ENCODE assay signal across 8 cellular contexts in the genomic region with DNA sequence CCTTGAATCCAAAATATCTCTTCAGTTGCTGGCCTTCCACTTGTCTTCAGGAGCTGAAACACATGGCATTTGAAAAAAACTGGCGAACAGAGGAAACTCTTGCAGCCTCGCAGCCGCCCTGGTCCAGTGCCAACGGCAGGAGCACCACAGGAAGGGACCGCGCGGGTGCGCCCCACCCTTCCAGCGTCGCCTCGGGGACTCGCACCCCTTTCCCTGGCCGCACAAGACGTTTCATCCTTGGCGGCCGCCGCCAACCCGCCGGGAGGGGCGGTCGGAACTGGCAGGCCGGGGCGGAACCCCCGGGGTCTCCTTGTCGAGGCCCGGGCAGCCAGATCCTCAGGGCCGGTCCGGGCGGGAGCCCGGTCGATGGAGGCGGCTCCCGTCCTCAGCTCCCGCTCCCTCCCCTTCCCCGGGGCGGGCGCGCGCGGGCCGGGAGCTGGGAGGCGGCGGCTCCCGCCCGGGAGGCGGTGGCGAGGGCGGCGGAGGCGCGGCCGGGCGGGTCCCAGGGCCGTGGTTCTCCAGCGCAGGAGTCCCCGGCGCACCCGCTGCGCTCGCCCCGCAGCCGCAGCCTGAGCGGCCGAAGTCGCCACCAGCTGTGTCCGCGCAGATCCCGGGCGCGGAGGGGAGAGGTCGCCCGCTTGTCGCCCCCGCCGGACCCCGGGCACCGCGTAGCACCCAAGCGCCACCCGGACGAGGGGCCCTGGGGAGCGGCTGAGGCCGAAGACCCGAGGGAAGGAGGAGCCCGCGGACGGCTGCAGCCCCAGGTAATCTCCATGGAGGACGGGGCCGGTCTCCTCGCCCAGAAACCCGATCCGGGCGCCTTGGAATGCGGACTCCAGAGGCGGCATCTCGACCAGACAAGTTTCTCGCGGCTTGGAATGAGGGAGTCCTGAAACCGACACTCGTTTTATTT. TPM values are rescaled to one million over a fixed set of nuclear protein-coding genes. Genes with fewer than 3 reads are reported as not detected.
DNase-seq lines count a peak whose midpoint lies in the region; ATAC-seq and TF ChIP-seq lines count a peak whose summit lies in the region.

No MANE protein-coding gene starts in this region.

- peak; percentile 42 for DNase-seq in AG08395 (ENCODE audit: low spot score)
- DNase-seq in H4 (ENCODE audit: low spot score) = peak; percentile 80
- DNase-seq in NT2/D1 (ENCODE audit: low read depth, low spot score) = peak; percentile 22
- DNase-seq in choroid plexus epithelial cell (ENCODE audit: low read depth) = peak; percentile 39
- peak; percentile 36 to 86 for DNase-seq in left lung
- DNase-seq in NCI-H1048 (lab: John Stamatoyannopoulos, UW) = no peak
- no peak for DNase-seq in NCI-H526 treated with DMSO at 0.1 percent for 48 hours (lab: John Stamatoyannopoulos, UW)

- TF ChIP-seq CTCF in choroid plexus epithelial cell (conservative IDR thresholded peaks at IDR 0.05; ENCODE audit: low read depth, low read length) (no peak), left lung (IDR thresholded peaks at IDR 0.05) (no peak)

- peak overlapping the region; percentile 76 for H3K9ac ChIP-seq in NT2/D1 (ENCODE audit: insufficient read length, low read depth)
- no peak overlapping the region for H3K9ac ChIP-seq in subcutaneous abdominal adipose tissue (ENCODE audit: low read length in 5 of 5)

- intact Hi-C loops in left lung (cut with DNase I) = no loop called here

- ATAC-seq in left lung = peak; percentile 93

- no peak overlapping the region for H3K27ac ChIP-seq in left lung
- H3K27ac ChIP-seq in subcutaneous abdominal adipose tissue (ENCODE audit: low read depth, low read length) = no peak overlapping the region

- H3K9me3 ChIP-seq in NT2/D1 (ENCODE audit: insufficient read depth, low read length) (no peaks in the 10 kb centered on the region), left lung (no peaks in the 10 kb centered on the region), subcutaneous abdominal adipose tissue (ENCODE audit: control insufficient read depth in 5 of 5, low read length in 5 of 5) (no peaks in the 10 kb centered on the region)

- H3K27me3 ChIP-seq in NT2/D1 (ENCODE audit: insufficient read depth, insufficient read length) = no peaks in the 10 kb centered on the region
- peaks cover 18 to 70% of the 10 kb centered on the region in 2 donors for H3K27me3 ChIP-seq in left lung
- peaks cover 4 to 21% (median 8%) of the 10 kb centered on the region in 5 donors for H3K27me3 ChIP-seq in subcutaneous abdominal adipose tissue (ENCODE audit: control insufficient read depth in 5 of 5, insufficient read depth in 4 of 5, low read length in 5 of 5)

- H3K36me3 ChIP-seq in NT2/D1 (ENCODE audit: insufficient read depth, insufficient read length, low read length) (no peaks in the 10 kb centered on the region), left lung (no peaks in the 10 kb centered on the region), subcutaneous abdominal adipose tissue (ENCODE audit: control insufficient read depth in 5 of 5, insufficient read depth in 5 of 5, low read length in 5 of 5) (no peaks in the 10 kb centered on the region)

- H3K4me1 ChIP-seq in NT2/D1 (ENCODE audit: insufficient read depth, insufficient read length) = no peaks in the 10 kb centered on the region
- peaks cover 0 to 11% of the 10 kb centered on the region in 2 donors for H3K4me1 ChIP-seq in left lung
- peaks cover 0 to 11% (median 9%) of the 10 kb centered on the region in 5 donors for H3K4me1 ChIP-seq in subcutaneous abdominal adipose tissue (ENCODE audit: control insufficient read depth in 5 of 5, insufficient read depth in 5 of 5, low read length in 5 of 5)

- peak overlapping the region; percentile 59 for H3K4me3 ChIP-seq in NT2/D1 (ENCODE audit: insufficient read length, low read depth)
- H3K4me3 ChIP-seq in choroid plexus epithelial cell (ENCODE audit: low read depth, low read length) = peak overlapping the region; percentile 54
- H3K4me3 ChIP-seq in left lung = peak overlapping the region; percentile 27 to 34
- peak overlapping the region in 4 of 5 donors; percentile 47 to 61 (median 54) for H3K4me3 ChIP-seq in subcutaneous abdominal adipose tissue (ENCODE audit: low read depth in 1 of 5, low read length in 5 of 5)

RNA-seq across cellular contexts. Expression of gene NDST3, which starts 0.9 kb away (rescaled TPM):
- 1.3 and 2.7 TPM in 2 replicates for total RNA-seq in H4 (2014; rRNA removed; shearing (Covaris generic))
- under 1 TPM; 0.05 to 0.20 TPM for total RNA-seq in left lung

Comparison
In these comparisons a context has a peak if more than half of its experiments do, and no peak if none do; other contexts are left out.
1. DNase-seq: peak in AG08395 (single experiment), H4 (single experiment), NT2/D1 (single experiment), choroid plexus epithelial cell (single experiment) and left lung (2 of 2); none in NCI-H1048 (single experiment) and NCI-H526 treated with DMSO at 0.1 percent for 48 hours (single experiment).
2. Peak in every context shown above with its lines, with median percentiles within 50 percentile points of each other: H3K4me3 ChIP-seq.